In the genomic region with DNA sequence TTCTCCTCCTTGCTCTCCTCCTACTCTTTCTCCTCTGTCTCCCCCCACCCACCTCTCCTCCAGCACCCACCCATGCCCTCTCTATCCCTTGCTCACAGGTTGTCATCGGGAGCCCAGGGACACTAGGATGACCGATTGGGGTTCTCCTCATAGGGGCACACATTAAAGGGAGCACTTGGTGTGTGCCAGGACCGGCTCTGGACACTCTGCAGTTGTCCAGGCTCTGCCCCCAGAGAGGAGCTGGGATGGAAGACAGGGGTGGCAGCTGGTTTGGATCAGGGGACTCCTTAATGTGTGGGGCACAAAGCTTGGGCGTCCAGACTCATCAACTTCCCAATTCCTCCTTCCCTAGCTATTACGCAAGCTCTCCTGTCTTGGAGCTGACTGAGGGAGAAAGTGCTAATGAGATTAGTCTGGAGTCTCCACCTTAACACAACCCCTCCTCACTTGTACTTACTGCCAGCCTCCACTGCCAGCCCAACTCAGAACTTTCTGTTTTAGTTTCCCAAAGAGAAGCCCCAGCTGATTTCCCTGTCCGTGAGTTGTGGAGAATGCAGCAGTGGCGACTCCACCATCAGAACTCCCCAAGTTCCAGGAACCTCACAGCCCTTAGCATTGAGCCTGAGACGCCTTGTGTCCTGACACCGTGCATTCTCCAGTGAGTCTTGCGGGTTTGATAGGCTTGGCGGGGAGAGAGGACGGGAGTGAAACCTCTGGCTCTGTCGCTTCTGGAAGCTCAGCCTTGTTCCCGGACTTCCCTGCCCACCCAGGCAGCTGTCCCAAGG, we compare ENCODE assay signal across 25 cellular contexts. TPM values are rescaled to one million over a fixed set of nuclear protein-coding genes. Genes with fewer than 3 reads are reported as not detected.
"Had no signal": no experiment of that assay in that cellular context is flagged by ENCODE, and none has a peak within 500 bp of the region (broad histone marks: within the 10 kb centered on the region; RNA-seq: fewer than 3 reads in every experiment).

No MANE protein-coding gene starts in this region.

- DNase-seq: activated CD4-positive, alpha-beta memory T cell treated with anti-CD3 and anti-CD28 coated beads for 36 hours; activated CD4-positive, alpha-beta T cell treated with anti-CD3 and anti-CD28 coated beads, Interleukin-2, amount 10 ng/mL, durations not matched to agents 7 days and 5 days; activated CD4-positive, CD25-positive, alpha-beta regulatory T cell; activated CD8-positive, alpha-beta memory T cell treated with anti-CD3 and anti-CD28 coated beads for 24 hours; activated gamma-delta T cell; activated naive CD4-positive, alpha-beta T cell treated with anti-CD3 and anti-CD28 coated beads for 36 hours; activated T-cell treated with anti-CD3 and anti-CD28 coated beads, Interleukin-2, amount 50 U/mL, for 4 hours; MG63; MV-4-11; NCI-H1105; NCI-H1436; NCI-H1694 treated with DMSO at 0.1 percent for 48 hours; NCI-H2081 treated with DMSO at 0.1 percent for 48 hours; NCI-H446; NCI-H524; NCI-H748 treated with DMSO at 0.1 percent for 48 hours; OCI-M1; RPMI8226; T-cell; T-helper 2 cell; T1000 had no signal

- H3K27me3 ChIP-seq: MG63 had no signal

- H3K9me3 ChIP-seq: MG63 had no signal

- ATAC-seq: activated T-cell treated with anti-CD3 and anti-CD28 coated beads, Interleukin-2, amount 50 U/mL, for 4 hours; Panc1; Right ventricle myocardium inferior; T-cell had no signal

- H3K36me3 ChIP-seq: MG63 had no signal

- H3K4me3 ChIP-seq: MG63, SK-N-MC had no signal

RNA-seq across cellular contexts. Expression of gene CXorf49B, which starts 52.2 kb away (rescaled TPM):
- total RNA-seq: activated CD4-positive, alpha-beta memory T cell treated with anti-CD3 and anti-CD28 coated beads for 36 hours; activated CD4-positive, alpha-beta T cell treated with anti-CD3 and anti-CD28 coated beads, Interleukin-2, amount 10 ng/mL, durations not matched to agents 7 days and 5 days; activated naive CD4-positive, alpha-beta T cell treated with anti-CD3 and anti-CD28 coated beads for 36 hours; activated T-cell treated with anti-CD3 and anti-CD28 coated beads, Interleukin-2, amount 50 U/mL, for 4 hours; cardiac septum; Right ventricle myocardium inferior; T-cell had no signal
